ENCODE assay signal across 8 cellular contexts in genomic region chr13:27022571-27023311, GRCh38.
A peak's percentile ranks its signal among the peaks of the same experiment; 100 is the strongest.
DNase-seq lines count a peak whose midpoint lies in the region; ATAC-seq, FAIRE-seq and TF ChIP-seq lines count a peak whose summit lies in the region.

No MANE protein-coding gene starts in this region.

- DNase-seq in AG08396 (ENCODE audit: low spot score): peak; percentile 68
- peak; percentile 61 for DNase-seq in HuH-7 (ENCODE audit: low spot score)
- peak; percentile 29 for DNase-seq in left lobe of liver (ENCODE audit: low spot score)
- no peak for DNase-seq in HPDE6-E6E7 (ENCODE audit: extremely low spot score)
- no peak for DNase-seq in urothelium cell line (ENCODE audit: low spot score)
- DNase-seq in uterus: no peak

- H3K27ac Mint-ChIP-seq in activated T-helper 17 cell treated with anti-CD3 and anti-CD28 coated beads, Interleukin-2, amount 50 U/mL, for 72 hours: peak overlapping the region; percentile 37

- peak; percentile 92 for ATAC-seq in activated T-helper 17 cell treated with anti-CD3 and anti-CD28 coated beads, Interleukin-2, amount 50 U/mL, for 72 hours (replicated peaks)
- ATAC-seq in left lobe of liver (no peak), HG02981 (IDR thresholded peaks at IDR 0.05; ENCODE audit: unreplicated experiment) (no peak)

- FAIRE-seq in urothelium cell line (lab: Jason Lieb, UNC): no peak

- H3K27ac ChIP-seq in uterus: no peak overlapping the region

- no peaks in the 10 kb centered on the region for H3K9me3 Mint-ChIP-seq in activated T-helper 17 cell treated with anti-CD3 and anti-CD28 coated beads, Interleukin-2, amount 50 U/mL, for 72 hours

- H3K36me3 Mint-ChIP-seq in activated T-helper 17 cell treated with anti-CD3 and anti-CD28 coated beads, Interleukin-2, amount 50 U/mL, for 72 hours (ENCODE audit: low read depth): no peaks in the 10 kb centered on the region

- H3K27me3 Mint-ChIP-seq in activated T-helper 17 cell treated with anti-CD3 and anti-CD28 coated beads, Interleukin-2, amount 50 U/mL, for 72 hours: peaks cover 32% of the 10 kb centered on the region

- H3K4me3 Mint-ChIP-seq in activated T-helper 17 cell treated with anti-CD3 and anti-CD28 coated beads, Interleukin-2, amount 50 U/mL, for 72 hours: no peak overlapping the region

- no peaks in the 10 kb centered on the region for H3K4me1 ChIP-seq in uterus

- no peaks in the 10 kb centered on the region for H3K27me3 ChIP-seq in uterus

- peaks cover 4% of the 10 kb centered on the region for H3K4me1 Mint-ChIP-seq in activated T-helper 17 cell treated with anti-CD3 and anti-CD28 coated beads, Interleukin-2, amount 50 U/mL, for 72 hours

- TF ChIP-seq POLR2A in uterus (IDR thresholded peaks at IDR 0.05): no peak

- no peak for TF ChIP-seq CTCF in uterus (IDR thresholded peaks at IDR 0.05)

- H3K9me3 ChIP-seq in uterus: no peaks in the 10 kb centered on the region

- H3K36me3 ChIP-seq in uterus: no peaks in the 10 kb centered on the region

- intact Hi-C loops in uterus (cut with DNase I; ENCODE audit: low total_unique reads): no loop called here

- no peak overlapping the region for H3K4me3 ChIP-seq in uterus

Comparison
In these comparisons a context has a peak if more than half of its experiments do, and no peak if none do; other contexts are left out.
1. DNase-seq: peak in AG08396 (single experiment), HuH-7 (single experiment) and left lobe of liver (single experiment); none in HPDE6-E6E7 (single experiment), urothelium cell line (single experiment) and uterus (0 of 2).